ENCODE assay signal across 15 cellular contexts in the genomic region with DNA sequence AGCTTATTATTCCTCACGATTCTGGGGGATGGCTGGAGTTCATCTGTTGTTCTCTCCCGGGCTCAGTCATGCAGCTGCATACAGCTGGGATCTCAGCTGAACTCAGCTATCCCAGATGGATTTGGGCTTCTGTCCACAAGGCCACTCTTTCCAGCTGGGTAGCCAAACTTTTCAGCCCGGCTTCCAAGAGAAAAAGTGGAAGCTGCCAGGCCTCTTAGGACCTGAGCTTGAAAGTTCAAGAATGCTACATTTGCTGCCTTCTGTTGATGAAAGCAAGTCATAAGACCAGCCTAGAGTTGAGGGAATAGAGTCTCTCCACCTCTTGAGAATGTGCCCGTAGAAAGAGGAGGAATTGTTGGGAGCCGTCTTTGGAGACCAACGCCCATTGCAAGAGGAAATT.
DNase-seq lines count a peak whose midpoint lies in the region; ATAC-seq and TF ChIP-seq lines count a peak whose summit lies in the region.
"Had no signal": no experiment of that assay in that cellular context is flagged by ENCODE, and none has a peak within 500 bp of the region (broad histone marks: within the 10 kb centered on the region; RNA-seq: fewer than 3 reads in every experiment).

No MANE protein-coding gene starts in this region.

- peak overlapping the region in 3 of 4 donors; percentile 70 to 81 (median 79) for H3K27ac ChIP-seq in body of pancreas
- H3K27ac ChIP-seq in urinary bladder (ENCODE audit: low read depth) = peak overlapping the region; percentile 45

- no peak overlapping the region for H3K4me3 ChIP-seq in body of pancreas
- H3K4me3 ChIP-seq in urinary bladder (ENCODE audit: low read depth, low read length) = no peak overlapping the region
- H3K4me3 ChIP-seq: hepatocyte had no signal

- no peak for TF ChIP-seq POLR2A in body of pancreas (IDR thresholded peaks at IDR 0.05)

- intact Hi-C loops in body of pancreas (cut with DNase I) (no loop called here), left cardiac atrium (cut with DNase I) (no loop called here)

- H3K27me3 ChIP-seq in body of pancreas = no peaks in the 10 kb centered on the region
- H3K27me3 ChIP-seq: hepatocyte had no signal

- 74 to 75% methylated on average over 6 of the region's 6 CpGs for WGBS in body of pancreas, 2 donors
- 37% methylated on average over 6 of the region's 6 CpGs for WGBS in urinary bladder

- TF ChIP-seq CTCF in body of pancreas (IDR thresholded peaks at IDR 0.05) = no peak

- DNase-seq in body of pancreas (peak in 3 of 4 donors; percentile 32 to 40 (median 36)), left cardiac atrium (peak; percentile 72), pons (ENCODE audit: low spot score) (peak; percentile 61), HuH-7.5 (ENCODE audit: low spot score) (no peak)
- DNase-seq in effector CD4-positive, alpha-beta T cell = no peak
- DNase-seq: activated CD4-positive, alpha-beta T cell treated with anti-CD3 and anti-CD28 coated beads, Interleukin-2, amount 10 ng/mL, durations not matched to agents 7 days and 5 days; DND-41; effector memory CD8-positive, alpha-beta T cell; KG1; NCI-H1436 treated with DMSO at 0.1 percent for 48 hours; NCI-H526; RPMI8226 had no signal

- peaks cover 50% of the 10 kb centered on the region for H3K4me1 ChIP-seq in body of pancreas
- peaks cover 5% of the 10 kb centered on the region for H3K4me1 ChIP-seq in urinary bladder (ENCODE audit: insufficient read depth)

- H3K36me3 ChIP-seq in body of pancreas (replicated peaks in 1 of 2; ENCODE audit: insufficient read depth in 1 of 2, low read depth in 2 of 2) (no peaks in the 10 kb centered on the region), urinary bladder (ENCODE audit: insufficient read depth) (no peaks in the 10 kb centered on the region)

- ATAC-seq in body of pancreas = no peak
- peak; percentile 75 to 76 for ATAC-seq in left cardiac atrium
- no peak for ATAC-seq in HG03457 (IDR thresholded peaks at IDR 0.05; ENCODE audit: unreplicated experiment)
- ATAC-seq: effector memory CD8-positive, alpha-beta T cell had no signal

- no peaks in the 10 kb centered on the region for H3K9me3 ChIP-seq in body of pancreas

Comparison
In these comparisons a context has a peak if more than half of its experiments do, and no peak if none do; other contexts are left out.
1. ATAC-seq: peak in left cardiac atrium (2 of 2); none in body of pancreas (single experiment) and HG03457 (single experiment).
2. DNase-seq: peak in body of pancreas (3 of 4), left cardiac atrium (single experiment) and pons (single experiment); none in HuH-7.5 (single experiment) and effector CD4-positive, alpha-beta T cell (single experiment).